26 cellular contexts compared by ENCODE assay signal in genomic region chr18:49817947-49818346, GRCh38. TPM values are rescaled to one million over a fixed set of nuclear protein-coding genes. Genes with fewer than 3 reads are reported as not detected.
DNase-seq lines count a peak whose midpoint lies in the region; ATAC-seq and TF ChIP-seq lines count a peak whose summit lies in the region.
"Had no signal": no experiment of that assay in that cellular context is flagged by ENCODE, and none has a peak within 500 bp of the region (broad histone marks: within the 10 kb centered on the region; RNA-seq: fewer than 3 reads in every experiment).

No MANE protein-coding gene starts in this region.

- POLR2A ChIA-PET in T-cell (lab: Charles Lee), result no interaction called here

- TF ChIP-seq EP300 in transverse colon (IDR thresholded peaks at IDR 0.05; ENCODE audit: low read depth), result no peak

- WGBS in transverse colon (ENCODE audit: low coverage in 1 of 2), 2 donors, result 40 to 60% methylated on average over 1 to 5 of the region's 5 CpGs

- H3K27me3 ChIP-seq in transverse colon, result no peaks in the 10 kb centered on the region
- H3K27me3 ChIP-seq: right atrium auricular region, spleen had no signal

- H3K4me3 ChIP-seq in transverse colon, result no peak overlapping the region
- H3K4me3 ChIP-seq: right atrium auricular region, spleen, thoracic aorta had no signal

- CTCF ChIA-PET in T-cell (lab: Charles Lee), result no interaction called here

- H3K4me3 Mint-ChIP-seq in T-cell (peak overlapping the region in 1 of 3 donors; percentile 81), immature natural killer cell (peak overlapping the region; percentile 43 to 81 (median 59))
- peak overlapping the region in 1 of 2 donors; percentile 42 for H3K4me3 Mint-ChIP-seq in activated T-cell treated with anti-CD3 and anti-CD28 coated beads, Interleukin-2, amount 50 U/mL, for 72 hours
- H3K4me3 Mint-ChIP-seq: stimulated activated naive B cell treated with anti-CD40 and anti-IgM and Interleukin-4, amounts not matched to agents 10 μg/mL and 1 μg/mL and 100 μg/mL, for 72 hours had no signal

- peak overlapping the region; percentile 17 to 57 (median 46) for H3K27ac ChIP-seq in transverse colon
- H3K27ac ChIP-seq: right atrium auricular region, spleen, thoracic aorta had no signal

- H3K27me3 Mint-ChIP-seq in T-cell (no peaks in the 10 kb centered on the region), immature natural killer cell (ENCODE audit: low read depth in 3 of 3) (peaks cover 0 to 21% (median 7%) of the 10 kb centered on the region in 3 donors)
- no peaks in the 10 kb centered on the region for H3K27me3 Mint-ChIP-seq in activated T-cell treated with anti-CD3 and anti-CD28 coated beads, Interleukin-2, amount 50 U/mL, for 72 hours (ENCODE audit: low read depth)
- H3K27me3 Mint-ChIP-seq: naive thymus-derived CD8-positive, alpha-beta T cell; stimulated activated naive B cell treated with anti-CD40 and anti-IgM and Interleukin-4, amounts not matched to agents 10 μg/mL and 1 μg/mL and 100 μg/mL, for 72 hours had no signal

- peaks cover 6 to 26% (median 18%) of the 10 kb centered on the region in 4 donors for H3K4me1 ChIP-seq in transverse colon

- peak overlapping the region; percentile 75 to 93 for H3K27ac Mint-ChIP-seq in activated naive CD4-positive, alpha-beta T cell treated with anti-CD3 and anti-CD28 coated beads, Interleukin-2, amount 50 U/mL, for 72 hours
- H3K27ac Mint-ChIP-seq in T-cell (peak overlapping the region; percentile 65 to 93), immature natural killer cell (peak overlapping the region; percentile 80 to 96 (median 92))
- H3K27ac Mint-ChIP-seq in activated T-cell treated with anti-CD3 and anti-CD28 coated beads, Interleukin-2, amount 50 U/mL, for 72 hours, result no peak overlapping the region
- H3K27ac Mint-ChIP-seq: stimulated activated naive B cell treated with anti-CD40 and anti-IgM and Interleukin-4, amounts not matched to agents 10 μg/mL and 1 μg/mL and 100 μg/mL, for 72 hours had no signal

- ATAC-seq in activated naive CD4-positive, alpha-beta T cell treated with anti-CD3 and anti-CD28 coated beads, Interleukin-2, amount 50 U/mL, for 72 hours, result no peak
- ATAC-seq in T-cell (replicated peaks in 1 of 4), result no peak
- no peak for ATAC-seq in activated T-cell treated with anti-CD3 and anti-CD28 coated beads, Interleukin-2, amount 50 U/mL, for 72 hours (replicated peaks in 1 of 2)
- ATAC-seq: left lobe of liver; naive thymus-derived CD8-positive, alpha-beta T cell; stimulated activated naive B cell treated with anti-CD40 and anti-IgM and Interleukin-4, amounts not matched to agents 10 μg/mL and 1 μg/mL and 100 μg/mL, for 72 hours had no signal

- DNase-seq in activated naive CD4-positive, alpha-beta T cell treated with anti-CD3 and anti-CD28 coated beads, Interleukin-2, amount 50 U/mL, for 72 hours (ENCODE audit: low spot score in 2 of 2), result no peak
- DNase-seq in activated naive CD4-positive, alpha-beta T cell treated with Interleukin-2 at 50 U/mL for 16 hours, result no peak
- DNase-seq in T-cell, result no peak
- no peak for DNase-seq in immature natural killer cell
- peak; percentile 79 for DNase-seq in transverse colon
- DNase-seq in SK-N-DZ (ENCODE audit: low spot score), result no peak
- no peak for DNase-seq in Ammon's horn (ENCODE audit: low spot score)
- DNase-seq in activated T-cell treated with anti-CD3 and anti-CD28 coated beads, Interleukin-2, amount 50 U/mL, for 72 hours, result no peak
- DNase-seq: activated CD4-positive, alpha-beta T cell treated with anti-CD3 and anti-CD28 coated beads, Interleukin-2, amount 50 U/mL, for 48 hours; activated T-cell treated with anti-CD3 and anti-CD28 coated beads, Interleukin-2, amount 50 U/mL, for 1 hour; C1 segment of cervical spinal cord; foreskin fibroblast; IMR-90; mesenchymal stem cell; naive thymus-derived CD8-positive, alpha-beta T cell; NCI-H1105; NCI-H1930; NCI-H226; NCI-H774; spleen; stimulated activated CD4-positive, alpha-beta T cell treated with anti-CD3 and anti-CD28 coated beads, Interleukin-4, amount 100 ng/mL, for 1 hour; stimulated activated naive B cell treated with anti-CD40 and anti-IgM and Interleukin-4, amounts not matched to agents 10 μg/mL and 1 μg/mL and 100 μg/mL, for 72 hours; T-helper 9 cell had no signal

- no peak for TF ChIP-seq CTCF in transverse colon (IDR thresholded peaks at IDR 0.05)

- no peaks in the 10 kb centered on the region for H3K9me3 Mint-ChIP-seq in activated naive CD4-positive, alpha-beta T cell treated with anti-CD3 and anti-CD28 coated beads, Interleukin-2, amount 50 U/mL, for 72 hours
- H3K9me3 Mint-ChIP-seq in T-cell, result no peaks in the 10 kb centered on the region
- H3K9me3 Mint-ChIP-seq in immature natural killer cell, result peaks cover 0 to 1% (median 0%) of the 10 kb centered on the region in 6 donors
- H3K9me3 Mint-ChIP-seq in activated T-cell treated with anti-CD3 and anti-CD28 coated beads, Interleukin-2, amount 50 U/mL, for 72 hours, result no peaks in the 10 kb centered on the region
- H3K9me3 Mint-ChIP-seq: naive thymus-derived CD8-positive, alpha-beta T cell; stimulated activated naive B cell treated with anti-CD40 and anti-IgM and Interleukin-4, amounts not matched to agents 10 μg/mL and 1 μg/mL and 100 μg/mL, for 72 hours had no signal

- intact Hi-C loops in transverse colon (cut with DNase I; ENCODE audit: low total_unique reads), result no loop called here

- no peak for TF ChIP-seq POLR2A in transverse colon (IDR thresholded peaks at IDR 0.05)

- H3K36me3 Mint-ChIP-seq in activated naive CD4-positive, alpha-beta T cell treated with anti-CD3 and anti-CD28 coated beads, Interleukin-2, amount 50 U/mL, for 72 hours, result peaks cover 11 to 34% of the 10 kb centered on the region in 2 donors
- H3K36me3 Mint-ChIP-seq in T-cell (peaks cover 5% of the 10 kb centered on the region), immature natural killer cell (peaks cover 0 to 6% (median 3%) of the 10 kb centered on the region in 3 donors)
- peaks cover 3 to 7% of the 10 kb centered on the region in 2 donors for H3K36me3 Mint-ChIP-seq in activated T-cell treated with anti-CD3 and anti-CD28 coated beads, Interleukin-2, amount 50 U/mL, for 72 hours (ENCODE audit: insufficient read depth in 2 of 2)
- H3K36me3 Mint-ChIP-seq: naive thymus-derived CD8-positive, alpha-beta T cell had no signal

- H3K9me3 ChIP-seq in transverse colon, result no peaks in the 10 kb centered on the region
- H3K9me3 ChIP-seq: right atrium auricular region, spleen, thoracic aorta had no signal

- H3K4me1 Mint-ChIP-seq in T-cell (peaks cover 69 to 79% (median 73%) of the 10 kb centered on the region in 3 donors), immature natural killer cell (peaks cover 82 to 96% of the 10 kb centered on the region in 2 donors)
- H3K4me1 Mint-ChIP-seq in activated T-cell treated with anti-CD3 and anti-CD28 coated beads, Interleukin-2, amount 50 U/mL, for 72 hours (ENCODE audit: low read depth), result peaks cover 68% of the 10 kb centered on the region

- no peaks in the 10 kb centered on the region for H3K36me3 ChIP-seq in transverse colon
- H3K36me3 ChIP-seq: right atrium auricular region, spleen, thoracic aorta had no signal

- in situ Hi-C loops in transverse colon (cut with MboI; ENCODE audit: low pct_ligation_motif_present in 1 of 4, low pct_unique_long_range_greater_than_20kb in 1 of 4, low sequenced_read_pairs in 3 of 4), result no loop called here

RNA-seq across cellular contexts. Expression of gene ACAA2, which starts 4.6 kb away (rescaled TPM):
- total RNA-seq in activated naive CD4-positive, alpha-beta T cell treated with anti-CD3 and anti-CD28 coated beads, Interleukin-2, amount 50 U/mL, for 72 hours, result 10 to 100 TPM; 47.0 to 86.9 TPM
- 10 to 100 TPM; 20.1 to 34.1 (median 28.3) TPM for total RNA-seq in T-cell
- polyA plus RNA-seq in immature natural killer cell, result 100 to 1,000 TPM; 181 to 426 (median 203) TPM
- 100 to 1,000 TPM in 3 of 4 donors, 10 to 100 TPM in 1; 43.0 to 214 (median 147) TPM for total RNA-seq in transverse colon
- polyA plus RNA-seq in SK-N-DZ (2014; cell fraction: cytosol; rRNA removed), result 120 and 132 TPM in 2 replicates
- polyA plus RNA-seq in SK-N-DZ (2014; cell fraction: nucleus; rRNA removed), result 70.7 and 77.6 TPM in 2 replicates
- total RNA-seq in activated T-cell treated with anti-CD3 and anti-CD28 coated beads, Interleukin-2, amount 50 U/mL, for 72 hours, result 10 to 100 TPM; 79.0 to 84.1 TPM
